In the genomic region with DNA sequence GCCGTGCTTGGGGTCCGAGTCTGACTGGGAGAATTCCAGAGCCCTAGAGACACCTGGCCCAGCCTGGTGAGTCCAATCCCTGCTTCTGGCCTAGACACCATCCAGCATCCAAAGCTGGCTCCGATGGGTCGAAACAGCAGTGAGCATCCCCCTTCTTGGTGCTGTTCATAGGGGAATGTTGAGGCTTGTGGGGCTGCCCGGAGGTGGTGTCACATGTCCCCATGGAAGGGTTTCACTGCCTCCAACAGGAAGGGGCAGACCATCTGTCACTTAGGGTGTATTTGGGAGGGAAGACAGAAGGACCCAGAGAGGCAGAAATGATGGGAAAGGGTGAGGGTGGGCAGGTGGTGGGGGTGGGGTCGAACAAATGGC, we compare ENCODE assay signal across 9 cellular contexts. TPM values are rescaled to one million over a fixed set of nuclear protein-coding genes. Genes with fewer than 3 reads are reported as not detected.
A peak's percentile ranks its signal among the peaks of the same experiment; 100 is the strongest.
DNase-seq lines count a peak whose midpoint lies in the region; ATAC-seq and TF ChIP-seq lines count a peak whose summit lies in the region.
"Had no signal": no experiment of that assay in that cellular context is flagged by ENCODE, and none has a peak within 500 bp of the region (broad histone marks: within the 10 kb centered on the region; RNA-seq: fewer than 3 reads in every experiment).

No MANE protein-coding gene starts in this region.

- no peak for TF ChIP-seq CTCF in brain (conservative IDR thresholded peaks at IDR 0.05)
- TF ChIP-seq CTCF in transverse colon (IDR thresholded peaks at IDR 0.05) = no peak
- TF ChIP-seq CTCF in GM10266 (IDR thresholded peaks at IDR 0.05; ENCODE audit: control insufficient read depth, insufficient read depth, low read depth, missing control alignments) = no peak

- H3K4me1 Mint-ChIP-seq in activated naive CD4-positive, alpha-beta T cell treated with anti-CD3 and anti-CD28 coated beads for 36 hours (ENCODE audit: low read depth) = peaks cover 37% of the 10 kb centered on the region
- H3K4me1 Mint-ChIP-seq in brain = peaks cover 68% of the 10 kb centered on the region

- no peaks in the 10 kb centered on the region for H3K27me3 ChIP-seq in mucosa of stomach (ENCODE audit: control insufficient read depth, insufficient read depth, low read length)
- H3K27me3 ChIP-seq in transverse colon = no peaks in the 10 kb centered on the region

- ATAC-seq in HG02763 (IDR thresholded peaks at IDR 0.05; ENCODE audit: unreplicated experiment) = no peak

- no peak overlapping the region for H3K4me3 Mint-ChIP-seq in activated naive CD4-positive, alpha-beta T cell treated with anti-CD3 and anti-CD28 coated beads for 36 hours
- peak overlapping the region in 1 of 5 experiments; percentile 45 for H3K4me3 Mint-ChIP-seq in brain

- no peak for TF ChIP-seq POLR2A in transverse colon (IDR thresholded peaks at IDR 0.05)

- peak overlapping the region; percentile 65 for H3K27ac Mint-ChIP-seq in activated naive CD4-positive, alpha-beta T cell treated with anti-CD3 and anti-CD28 coated beads for 36 hours
- peak overlapping the region; percentile 85 to 98 (median 94) for H3K27ac Mint-ChIP-seq in brain

- peak overlapping the region; percentile 41 for H3K9ac ChIP-seq in mucosa of stomach (ENCODE audit: low read length)

- H3K4me3 ChIP-seq in mucosa of stomach (ENCODE audit: low read length) (no peak overlapping the region), transverse colon (no peak overlapping the region)

- no peak for DNase-seq in activated naive CD4-positive, alpha-beta T cell treated with anti-CD3 and anti-CD28 coated beads for 36 hours
- DNase-seq in activated naive CD4-positive, alpha-beta T cell treated with Interleukin-2 at 50 U/mL for 16 hours = no peak
- DNase-seq in transverse colon = no peak
- DNase-seq in GM10266 (ENCODE audit: extremely low spot score) = no peak
- DNase-seq in cerebellum (ENCODE audit: low spot score) = no peak

- no peaks in the 10 kb centered on the region for H3K36me3 ChIP-seq in mucosa of stomach (ENCODE audit: control insufficient read depth, insufficient read depth, low read length)
- no peaks in the 10 kb centered on the region for H3K36me3 ChIP-seq in transverse colon

- no peaks in the 10 kb centered on the region for H3K27me3 Mint-ChIP-seq in activated naive CD4-positive, alpha-beta T cell treated with anti-CD3 and anti-CD28 coated beads for 36 hours (ENCODE audit: low read depth)
- H3K27me3 Mint-ChIP-seq in brain = peaks cover 4% of the 10 kb centered on the region

- H3K4me1 ChIP-seq in mucosa of stomach (ENCODE audit: control insufficient read depth, insufficient read depth, low read length) (peaks cover 49% of the 10 kb centered on the region), transverse colon (peaks cover 22 to 44% (median 37%) of the 10 kb centered on the region in 4 donors)

- intact Hi-C loops in activated naive CD4-positive, alpha-beta T cell treated with anti-CD3 and anti-CD28 coated beads for 36 hours (cut with micrococcal nuclease) = loop anchor here (1.0 to 5.0 kb wide), 3 partner anchors 110 to 432 kb away; no protein-coding TSS in a partner anchor
- intact Hi-C loops in transverse colon (cut with DNase I; ENCODE audit: low total_unique reads) = loop anchor here (10.0 kb wide), 1 partner anchor 222 kb away; no protein-coding TSS in a partner anchor

- H3K9me3 ChIP-seq in mucosa of stomach (ENCODE audit: control insufficient read depth, low read length) (no peaks in the 10 kb centered on the region), transverse colon (no peaks in the 10 kb centered on the region)

- no peak for TF ChIP-seq EP300 in transverse colon (IDR thresholded peaks at IDR 0.05; ENCODE audit: low read depth)

- H3K27ac ChIP-seq in transverse colon = peak overlapping the region; percentile 85 to 94 (median 89)

- 82% methylated on average over 6 of the region's 6 CpGs; no CpG with 5 or more reads in 1 of the 2 donors for WGBS in transverse colon (ENCODE audit: low coverage in 1 of 2), 2 donors

- CTCF ChIA-PET in activated naive CD4-positive, alpha-beta T cell treated with anti-CD3 and anti-CD28 coated beads for 36 hours (lab: Charles Lee) = interaction anchor here (1.5 to 4.8 kb wide), 5 partner anchors 17 to 475 kb away, joined by 5 to 25 read pairs (median 9); no protein-coding TSS in a partner anchor

- no peaks in the 10 kb centered on the region for H3K36me3 Mint-ChIP-seq in activated naive CD4-positive, alpha-beta T cell treated with anti-CD3 and anti-CD28 coated beads for 36 hours (ENCODE audit: low read depth)
- no peaks in the 10 kb centered on the region for H3K36me3 Mint-ChIP-seq in brain

- H3K9me3 Mint-ChIP-seq in activated naive CD4-positive, alpha-beta T cell treated with anti-CD3 and anti-CD28 coated beads for 36 hours = no peaks in the 10 kb centered on the region
- H3K9me3 Mint-ChIP-seq in brain = peaks cover 0 to 8% (median 0%) of the 10 kb centered on the region in 5 experiments

- in situ Hi-C loops in transverse colon (cut with MboI; ENCODE audit: low pct_ligation_motif_present in 1 of 4, low pct_unique_long_range_greater_than_20kb in 1 of 4, low sequenced_read_pairs in 3 of 4) = loop anchor here in 1 of 4 donors (10.0 kb wide), 1 partner anchor 112 kb away; no protein-coding TSS in a partner anchor

RNA-seq across cellular contexts. Expression of gene C9orf50, which starts 13.9 kb away (rescaled TPM):
- not detected for total RNA-seq in activated naive CD4-positive, alpha-beta T cell treated with anti-CD3 and anti-CD28 coated beads for 36 hours
- 3.5 TPM for polyA plus RNA-seq in brain (ENCODE audit: insufficient read depth, low read depth, low replicate concordance)
- not detected for total RNA-seq in transverse colon
- not detected for total RNA-seq in cerebellum
- total RNA-seq: lung microvascular endothelial cell had no signal

RNA-seq across cellular contexts. Expression of gene NTMT1, which starts 19.0 kb away (rescaled TPM):
- 10 to 100 TPM; 58.6 to 59.3 TPM for total RNA-seq in activated naive CD4-positive, alpha-beta T cell treated with anti-CD3 and anti-CD28 coated beads for 36 hours
- polyA plus RNA-seq in brain (ENCODE audit: insufficient read depth, low read depth, low replicate concordance) = 118 TPM
- total RNA-seq in transverse colon = 10 to 100 TPM; 11.3 to 19.1 (median 14.3) TPM
- total RNA-seq in cerebellum = 14.6 TPM

RNA-seq across cellular contexts. Expression of gene ASB6, which starts 34.9 kb away (rescaled TPM):
- total RNA-seq in activated naive CD4-positive, alpha-beta T cell treated with anti-CD3 and anti-CD28 coated beads for 36 hours = 10 to 100 TPM; 13.0 to 13.8 TPM
- polyA plus RNA-seq in brain (ENCODE audit: insufficient read depth, low read depth, low replicate concordance) = 29.1 TPM
- total RNA-seq in transverse colon (10 to 100 TPM; 21.8 to 54.2 (median 29.6) TPM), cerebellum (14.5 TPM)

RNA-seq across cellular contexts. Expression of gene PRRX2, which starts 58.4 kb away (rescaled TPM):
- under 1 TPM; 0.69 to 0.83 TPM for total RNA-seq in activated naive CD4-positive, alpha-beta T cell treated with anti-CD3 and anti-CD28 coated beads for 36 hours
- polyA plus RNA-seq in brain (ENCODE audit: insufficient read depth, low read depth, low replicate concordance) = 0.51 TPM
- under 1 TPM in 1 of 4 donors, not detected in 3; 0.41 TPM for total RNA-seq in transverse colon
- total RNA-seq in cerebellum = not detected
